In the genomic region with DNA sequence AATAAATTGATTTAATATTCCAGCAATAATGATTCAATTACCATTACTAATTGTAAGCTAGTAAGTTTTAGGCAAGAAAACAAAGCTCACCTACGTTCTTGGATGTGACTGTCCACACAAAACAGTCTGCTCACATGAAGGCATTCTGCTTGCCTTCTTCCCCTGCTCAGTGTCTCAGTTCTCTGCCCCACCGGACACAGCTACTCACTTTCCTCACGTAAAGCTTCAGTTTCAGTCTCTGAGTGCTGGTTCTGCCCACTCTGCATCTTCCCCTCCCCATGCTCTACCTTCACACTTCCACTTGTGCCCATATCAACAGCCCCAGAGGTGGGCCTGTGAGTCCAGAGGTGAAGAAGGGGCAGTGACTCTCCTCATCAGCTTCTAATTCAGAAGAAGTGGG, we compare ENCODE assay signal across 1 cellular context.
TF ChIP-seq lines count a peak whose summit lies in the region.

No MANE protein-coding gene starts in this region.

TF ChIP-seq in GM12878, 131 proteins besides CTCF, POLR2A, EP300 and RAD21:
- TF ChIP-seq RELA (IDR thresholded peaks at IDR 0.05; ENCODE audit: borderline replicate concordance, partially characterized antibody), result no peak
- no peak for TF ChIP-seq IKZF1 (conservative IDR thresholded peaks at IDR 0.05)
- TF ChIP-seq ETV6 (conservative IDR thresholded peaks at IDR 0.05 in 1 of 2, IDR thresholded peaks at IDR 0.05 in 1 of 2; ENCODE audit: borderline replicate concordance in 1 of 2, low read depth in 1 of 2), result no peak
- TF ChIP-seq TCF3 (IDR thresholded peaks at IDR 0.05; ENCODE audit: borderline replicate concordance, insufficient read depth, low read depth, low read length), result no peak
- no peak for TF ChIP-seq ASH2L (IDR thresholded peaks at IDR 0.05; ENCODE audit: borderline replicate concordance, low read depth)
- TF ChIP-seq NR2F1 (conservative IDR thresholded peaks at IDR 0.05), result no peak
- no peak for TF ChIP-seq ZNF24 (IDR thresholded peaks at IDR 0.05)
- TF ChIP-seq, protein P1, sequence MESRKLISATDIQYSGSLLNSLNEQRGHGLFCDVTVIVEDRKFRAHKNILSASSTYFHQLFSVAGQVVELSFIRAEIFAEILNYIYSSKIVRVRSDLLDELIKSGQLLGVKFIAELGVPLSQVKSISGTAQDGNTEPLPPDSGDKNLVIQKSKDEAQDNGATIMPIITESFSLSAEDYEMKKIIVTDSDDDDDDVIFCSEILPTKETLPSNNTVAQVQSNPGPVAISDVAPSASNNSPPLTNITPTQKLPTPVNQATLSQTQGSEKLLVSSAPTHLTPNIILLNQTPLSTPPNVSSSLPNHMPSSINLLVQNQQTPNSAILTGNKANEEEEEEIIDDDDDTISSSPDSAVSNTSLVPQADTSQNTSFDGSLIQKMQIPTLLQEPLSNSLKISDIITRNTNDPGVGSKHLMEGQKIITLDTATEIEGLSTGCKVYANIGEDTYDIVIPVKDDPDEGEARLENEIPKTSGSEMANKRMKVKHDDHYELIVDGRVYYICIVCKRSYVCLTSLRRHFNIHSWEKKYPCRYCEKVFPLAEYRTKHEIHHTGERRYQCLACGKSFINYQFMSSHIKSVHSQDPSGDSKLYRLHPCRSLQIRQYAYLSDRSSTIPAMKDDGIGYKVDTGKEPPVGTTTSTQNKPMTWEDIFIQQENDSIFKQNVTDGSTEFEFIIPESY (IDR thresholded peaks at IDR 0.05), result no peak
- no peak for TF ChIP-seq RUNX3 (IDR thresholded peaks at IDR 0.05; ENCODE audit: low read length)
- no peak for TF ChIP-seq TBL1XR1 (IDR thresholded peaks at IDR 0.05; ENCODE audit: low read depth, low read length)
- no peak for TF ChIP-seq GATAD2B (conservative IDR thresholded peaks at IDR 0.05; ENCODE audit: low read depth)
- no peak for TF ChIP-seq RCOR1 (conservative IDR thresholded peaks at IDR 0.05; ENCODE audit: low read depth, low read length)
- no peak for TF ChIP-seq CBX3 (IDR thresholded peaks at IDR 0.05; ENCODE audit: borderline replicate concordance, low read depth)
- no peak for TF ChIP-seq ZNF217 (IDR thresholded peaks at IDR 0.05)
- no peak for TF ChIP-seq ZNF384 (IDR thresholded peaks at IDR 0.05; ENCODE audit: borderline replicate concordance, low read depth, low read length)
